ENCODE assay signal across 14 cellular contexts in genomic region chr3:22176911-22177310, GRCh38.
DNase-seq lines count a peak whose midpoint lies in the region; ATAC-seq lines count a peak whose summit lies in the region.
"Had no signal": no experiment of that assay in that cellular context is flagged by ENCODE, and none has a peak within 500 bp of the region (broad histone marks: within the 10 kb centered on the region; RNA-seq: fewer than 3 reads in every experiment).

No MANE protein-coding gene starts in this region.

- DNase-seq in NCI-H446 (lab: John Stamatoyannopoulos, UW) (peak; percentile 11 to 67), astrocyte of the hippocampus (ENCODE audit: low read depth, low spot score) (peak; percentile 0), cerebellum (ENCODE audit: low spot score) (peak; percentile 78), hypothalamus (lab: John Stamatoyannopoulos, UW) (no peak), activated T-cell treated with anti-CD3 and anti-CD28 coated beads for 4 hours (no peak), NCI-H1048 (lab: John Stamatoyannopoulos, UW) (no peak)
- DNase-seq: ACHN; Caco-2; CD4-positive, alpha-beta T cell; GDM1; GOT3; H7 had no signal

- no peak for ATAC-seq in GM21526 (IDR thresholded peaks at IDR 0.05; ENCODE audit: low FRiP score, unreplicated experiment)
- ATAC-seq: HCT116 had no signal

Comparison
In these comparisons a context has a peak if more than half of its experiments do, and no peak if none do; other contexts are left out.
1. DNase-seq: peak in NCI-H446 (2 of 2), astrocyte of the hippocampus (single experiment) and cerebellum (single experiment); none in hypothalamus (0 of 51), activated T-cell treated with anti-CD3 and anti-CD28 coated beads for 4 hours (single experiment) and NCI-H1048 (single experiment).